Comparison of ENCODE assay signal across 21 cellular contexts in genomic region chr19:641702-642101, GRCh38. TPM values are rescaled to one million over a fixed set of nuclear protein-coding genes. Genes with fewer than 3 reads are reported as not detected.
"Had no signal": no experiment of that assay in that cellular context is flagged by ENCODE, and none has a peak within 500 bp of the region (broad histone marks: within the 10 kb centered on the region; RNA-seq: fewer than 3 reads in every experiment).

No MANE protein-coding gene starts in this region.

- H3K36me3 ChIP-seq: cardiac muscle cell, prostate gland had no signal

- H3K4me3 ChIP-seq: cardiac muscle cell, gastrocnemius medialis, mucosa of descending colon, prostate gland, right atrium auricular region, testis, upper lobe of left lung had no signal

- DNase-seq: activated CD4-positive, alpha-beta T cell treated with anti-CD3 and anti-CD28 coated beads, Interleukin-2, amount 50 U/mL, for 4 hours; activated gamma-delta T cell; amniotic stem cell; gastrocnemius medialis; head of caudate nucleus; left ventricle myocardium superior; mucosa of descending colon; naive thymus-derived CD4-positive, alpha-beta T cell; stimulated activated CD4-positive, alpha-beta T cell treated with anti-CD3 and anti-CD28 coated beads, Interleukin-4, amount 100 ng/mL, for 1 hour; T-helper 2 cell; testis; WERI-Rb-1 had no signal

- H3K4me1 ChIP-seq: prostate gland had no signal

- H3K27ac ChIP-seq: cardiac muscle cell, gastrocnemius medialis, right atrium auricular region, skin epidermis, testis, upper lobe of left lung, WERI-Rb-1 had no signal

- ATAC-seq: activated naive CD4-positive, alpha-beta T cell treated with anti-CD3 and anti-CD28 coated beads, Interleukin-2, amount 50 U/mL, for 72 hours; gastrocnemius medialis; left ventricle myocardium superior; mucosa of descending colon; naive thymus-derived CD4-positive, alpha-beta T cell had no signal

- H3K9me3 ChIP-seq: gastrocnemius medialis, mucosa of descending colon, prostate gland, right atrium auricular region, testis, upper lobe of left lung had no signal

- H3K9me3 Mint-ChIP-seq: activated naive CD4-positive, alpha-beta T cell treated with anti-CD3 and anti-CD28 coated beads, Interleukin-2, amount 50 U/mL, for 72 hours; naive thymus-derived CD4-positive, alpha-beta T cell had no signal

- H3K27me3 ChIP-seq: gastrocnemius medialis, right atrium auricular region, testis, upper lobe of left lung had no signal

- H3K36me3 Mint-ChIP-seq: activated naive CD4-positive, alpha-beta T cell treated with anti-CD3 and anti-CD28 coated beads, Interleukin-2, amount 50 U/mL, for 72 hours had no signal

- H3K27ac Mint-ChIP-seq: activated naive CD4-positive, alpha-beta T cell treated with anti-CD3 and anti-CD28 coated beads, Interleukin-2, amount 50 U/mL, for 72 hours had no signal

RNA-seq across cellular contexts. Expression of gene FGF22, which starts 2.0 kb away (rescaled TPM):
- total RNA-seq: activated naive CD4-positive, alpha-beta T cell treated with anti-CD3 and anti-CD28 coated beads, Interleukin-2, amount 50 U/mL, for 72 hours; cardiac muscle cell; dermis microvascular lymphatic vessel endothelial cell; epithelial cell of proximal tubule; gastrocnemius medialis; kidney epithelial cell; left ventricle myocardium superior had no signal
- polyA plus RNA-seq: naive thymus-derived CD4-positive, alpha-beta T cell had no signal

RNA-seq across cellular contexts. Expression of gene HCN2, which starts 52.0 kb away (rescaled TPM):
- total RNA-seq: epithelial cell of proximal tubule had no signal
- polyA plus RNA-seq: naive thymus-derived CD4-positive, alpha-beta T cell had no signal
